In genomic region chr5:38681024-38681805, GRCh38 we compare ENCODE assay signal across 23 cellular contexts.
"Had no signal": no experiment of that assay in that cellular context is flagged by ENCODE, and none has a peak within 500 bp of the region (broad histone marks: within the 10 kb centered on the region; RNA-seq: fewer than 3 reads in every experiment).

No MANE protein-coding gene starts in this region.

- H3K4me1 ChIP-seq: gastroesophageal sphincter, psoas muscle, right lobe of liver, stomach, upper lobe of left lung had no signal

- H3K27ac ChIP-seq: gastroesophageal sphincter, heart right ventricle, neutrophil, ovary, psoas muscle, right lobe of liver, SK-N-MC, stomach, upper lobe of left lung had no signal

- H3K9me3 ChIP-seq: gastroesophageal sphincter, heart right ventricle, neutrophil, ovary, psoas muscle, right lobe of liver, stomach, upper lobe of left lung had no signal

- DNase-seq: activated B cell treated with CpG ODN at 0.5 μM for 24 hours; activated CD4-positive, alpha-beta T cell treated with anti-CD3 and anti-CD28 coated beads for 36 hours; activated CD4-positive, alpha-beta T cell treated with anti-CD3 and anti-CD28 coated beads, Interleukin-2, amount 50 U/mL, for 48 hours; activated CD8-positive, alpha-beta memory T cell treated with anti-CD3 and anti-CD28 coated beads, Interleukin-2, amount 50 U/mL, for 48 hours; activated naive CD4-positive, alpha-beta T cell; activated T-cell treated with anti-CD3 and anti-CD28 coated beads, Interleukin-2, amount 50 U/mL, for 4 hours; amniotic stem cell; dermis blood vessel endothelial cell; effector memory CD4-positive, alpha-beta T cell; heart right ventricle; natural killer cell; ovary; psoas muscle; right lobe of liver; small intestine; stomach; SW 1271; T-helper 17 cell; upper lobe of left lung had no signal

- H3K27me3 ChIP-seq: gastroesophageal sphincter, heart right ventricle, neutrophil, ovary, right lobe of liver, stomach, upper lobe of left lung had no signal

- H3K36me3 ChIP-seq: gastroesophageal sphincter, heart right ventricle, neutrophil, ovary, right lobe of liver, stomach, upper lobe of left lung had no signal

- H3K4me3 ChIP-seq: gastroesophageal sphincter, heart right ventricle, lung, ovary, psoas muscle, right lobe of liver, SK-N-MC, stomach, upper lobe of left lung had no signal
